20 cellular contexts compared by ENCODE assay signal in genomic region chr12:122803937-122804336, GRCh38. TPM values are rescaled to one million over a fixed set of nuclear protein-coding genes. Genes with fewer than 3 reads are reported as not detected.
DNase-seq lines count a peak whose midpoint lies in the region; TF ChIP-seq lines count a peak whose summit lies in the region.
"Had no signal": no experiment of that assay in that cellular context is flagged by ENCODE, and none has a peak within 500 bp of the region (broad histone marks: within the 10 kb centered on the region; RNA-seq: fewer than 3 reads in every experiment).

No MANE protein-coding gene starts in this region.

- DNase-seq in activated effector memory CD4-positive, alpha-beta T cell treated with anti-CD3 and anti-CD28 coated beads, Interleukin-2, amount 50 U/mL, for 16 hours = peak; percentile 30
- DNase-seq in activated effector memory CD4-positive, alpha-beta T cell treated with Interleukin-2 at 50 U/mL for 16 hours = no peak
- DNase-seq in foreskin melanocyte (peak; percentile 35), stomach (peak; percentile 58), NCI-H345 treated with DMSO at 0.1 percent for 48 hours (lab: John Stamatoyannopoulos, UW; ENCODE audit: unreplicated experiment) (no peak), NCI-H2081 treated with DMSO at 0.1 percent for 48 hours (lab: John Stamatoyannopoulos, UW) (no peak)
- DNase-seq: CD4-positive, CD25-positive, alpha-beta regulatory T cell; CD8-positive, alpha-beta T cell; DMS 273 treated with DMSO at 0.1 percent for 48 hours; DMS79; EL; GDM1; GM23248; H7; HCEC 1CT; HFFc6 had no signal

- TF ChIP-seq EP300 in stomach (IDR thresholded peaks at IDR 0.05) = no peak

- no peak for TF ChIP-seq POLR2A in stomach (IDR thresholded peaks at IDR 0.05)

- peaks cover 0 to 6% (median 4%) of the 10 kb centered on the region in 4 donors for H3K4me1 ChIP-seq in stomach

- no peak overlapping the region for H3K4me3 ChIP-seq in stomach
- H3K4me3 ChIP-seq: BLaER1, GM12878, GM23248 had no signal

- no peaks in the 10 kb centered on the region for H3K36me3 ChIP-seq in stomach
- H3K36me3 ChIP-seq: BLaER1 had no signal

- intact Hi-C loops in stomach (cut with DNase I; ENCODE audit: low total_unique reads) = no loop called here

- 29 to 44% (median 34%) methylated on average over 7 of the region's 7 CpGs for WGBS in stomach, 5 donors

- no peak for TF ChIP-seq CTCF in stomach (IDR thresholded peaks at IDR 0.05)

- H3K27ac ChIP-seq in stomach = peak overlapping the region; percentile 60 to 72 (median 67)
- H3K27ac ChIP-seq: 22Rv1, BLaER1, C4-2B, GM23248 had no signal

- no peaks in the 10 kb centered on the region for H3K27me3 ChIP-seq in stomach
- H3K27me3 ChIP-seq: BLaER1 had no signal

- no peaks in the 10 kb centered on the region for H3K9me3 ChIP-seq in stomach
- H3K9me3 ChIP-seq: BLaER1 had no signal

RNA-seq across cellular contexts. Expression of gene CCDC62, which starts 29.6 kb away (rescaled TPM):
- 1 to 10 TPM in 1 of 5 donors, under 1 TPM in 2, not detected in 2; 0.37 to 1.4 (median 0.58) TPM for total RNA-seq in stomach
- under 1 TPM in 2 of 3 donors, not detected in 1; 0.08 to 0.19 TPM for polyA plus RNA-seq in stomach
- polyA plus RNA-seq: GM23248 had no signal

RNA-seq across cellular contexts. Expression of gene HIP1R, which starts 31.3 kb away (rescaled TPM):
- total RNA-seq in stomach = 100 to 1,000 TPM in 4 of 5 donors, 10 to 100 TPM in 1; 67.6 to 395 (median 160) TPM
- 10 to 100 TPM; 52.1 to 69.6 (median 68.8) TPM for polyA plus RNA-seq in stomach

RNA-seq across cellular contexts. Expression of gene DENR, which starts 51.3 kb away (rescaled TPM):
- total RNA-seq in stomach = 10 to 100 TPM in 4 of 5 donors, 1 to 10 TPM in 1; 4.1 to 36.0 (median 18.8) TPM
- 10 to 100 TPM; 23.3 to 29.8 (median 23.6) TPM for polyA plus RNA-seq in stomach

Comparison
In these comparisons a context has a peak if more than half of its experiments do, and no peak if none do; other contexts are left out.
1. DNase-seq: peak in activated effector memory CD4-positive, alpha-beta T cell treated with anti-CD3 and anti-CD28 coated beads, Interleukin-2, amount 50 U/mL, for 16 hours (single experiment), foreskin melanocyte (single experiment) and stomach (single experiment); none in activated effector memory CD4-positive, alpha-beta T cell treated with Interleukin-2 at 50 U/mL for 16 hours (single experiment), NCI-H345 treated with DMSO at 0.1 percent for 48 hours (single experiment) and NCI-H2081 treated with DMSO at 0.1 percent for 48 hours (single experiment).